ENCODE assay signal across 25 cellular contexts in the genomic region with DNA sequence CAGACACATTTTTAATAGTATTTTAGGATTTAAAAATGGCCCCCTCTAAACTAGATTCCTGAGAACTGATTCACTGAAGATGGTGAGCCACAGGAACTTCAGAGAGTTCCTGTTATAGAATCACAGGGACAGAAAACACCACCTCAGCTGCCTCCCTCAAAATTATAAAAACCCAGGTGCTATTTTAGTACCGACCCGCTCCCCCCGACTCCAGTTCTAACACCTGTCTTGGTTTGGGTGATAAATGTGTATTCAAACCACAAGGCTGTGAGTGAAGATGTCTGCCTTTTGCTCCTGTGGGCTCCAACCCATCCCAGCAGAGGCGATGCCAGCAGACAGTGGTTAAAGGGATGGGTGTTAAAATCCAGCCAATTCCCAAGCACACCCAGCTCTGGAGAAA.
"Had no signal": no experiment of that assay in that cellular context is flagged by ENCODE, and none has a peak within 500 bp of the region (broad histone marks: within the 10 kb centered on the region; RNA-seq: fewer than 3 reads in every experiment).

No MANE protein-coding gene starts in this region.

- ATAC-seq: esophagus mucosa; gastrocnemius medialis; heart left ventricle; left lung; naive thymus-derived CD4-positive, alpha-beta T cell had no signal

- H3K9me3 Mint-ChIP-seq: central memory CD8-positive, alpha-beta T cell had no signal

- H3K4me1 ChIP-seq: gastrocnemius medialis, heart left ventricle, left lung, neural progenitor cell, thyroid gland had no signal

- H3K36me3 Mint-ChIP-seq: activated CD4-positive, alpha-beta memory T cell treated with anti-CD3 and anti-CD28 coated beads for 36 hours; activated naive CD8-positive, alpha-beta T cell treated with anti-CD3 and anti-CD28 coated beads for 36 hours; naive thymus-derived CD4-positive, alpha-beta T cell; neural progenitor cell had no signal

- H3K4me1 Mint-ChIP-seq: activated B cell treated with CpG ODN at 0.5 μM for 24 hours; activated naive CD8-positive, alpha-beta T cell treated with anti-CD3 and anti-CD28 coated beads for 36 hours; central memory CD8-positive, alpha-beta T cell; neural progenitor cell had no signal

- H3K27me3 ChIP-seq: gastrocnemius medialis, heart left ventricle, left lung, neural progenitor cell, thyroid gland had no signal

- H3K27ac Mint-ChIP-seq: activated B cell treated with CpG ODN at 0.5 μM for 24 hours; activated CD4-positive, alpha-beta memory T cell treated with anti-CD3 and anti-CD28 coated beads for 36 hours; activated naive CD8-positive, alpha-beta T cell treated with anti-CD3 and anti-CD28 coated beads for 36 hours; activated T-helper 1 cell treated with anti-CD3 and anti-CD28 coated beads, Interleukin-12 subunit alpha, Interleukin-12 subunit beta, Interleukin-2, Interleukin-4 antibody, amounts not matched to agents 30 ng/mL and 10 ng/mL and 1 ng/mL, durations not matched to agents 14 hours and 24 hours and 36 hours; naive thymus-derived CD4-positive, alpha-beta T cell; neural progenitor cell; progenitor cell of endocrine pancreas had no signal

- H3K36me3 ChIP-seq: gastrocnemius medialis, heart left ventricle, left lung, neural progenitor cell, thyroid gland had no signal

- H3K27ac ChIP-seq: gastrocnemius medialis, heart left ventricle, left lung, neural progenitor cell, thyroid gland had no signal

- H3K4me3 Mint-ChIP-seq: activated B cell treated with CpG ODN at 0.5 μM for 24 hours; activated CD4-positive, alpha-beta memory T cell treated with anti-CD3 and anti-CD28 coated beads for 36 hours; activated naive CD8-positive, alpha-beta T cell treated with anti-CD3 and anti-CD28 coated beads for 36 hours; activated T-helper 1 cell treated with anti-CD3 and anti-CD28 coated beads, Interleukin-12 subunit alpha, Interleukin-12 subunit beta, Interleukin-2, Interleukin-4 antibody, amounts not matched to agents 30 ng/mL and 10 ng/mL and 1 ng/mL, durations not matched to agents 14 hours and 24 hours and 36 hours; central memory CD8-positive, alpha-beta T cell; naive thymus-derived CD4-positive, alpha-beta T cell; neural progenitor cell had no signal

- DNase-seq: activated B cell treated with CpG ODN at 0.5 μM for 24 hours; activated CD4-positive, alpha-beta memory T cell treated with anti-CD3 and anti-CD28 coated beads for 36 hours; activated CD4-positive, alpha-beta T cell treated with anti-CD3 and anti-CD28 coated beads for 4 hours; activated gamma-delta T cell treated with Interleukin-2 at 50 U/mL for 16 hours; activated naive CD8-positive, alpha-beta T cell treated with anti-CD3 and anti-CD28 coated beads for 36 hours; activated T-cell treated with anti-CD3 and anti-CD28 coated beads for 4 hours; amniotic stem cell; cortex of kidney; effector CD8-positive, alpha-beta T cell; gastrocnemius medialis; heart left ventricle; kidney; left lung; naive thymus-derived CD4-positive, alpha-beta T cell; stimulated activated CD4-positive, alpha-beta T cell treated with anti-CD3 and anti-CD28 coated beads, Interleukin-12 subunit alpha, Interleukin-12 subunit beta, amount 100 ng/mL, for 4 hours; stimulated activated CD4-positive, alpha-beta T cell treated with anti-CD3 and anti-CD28 coated beads, Interleukin-1b, Interleukin-23, amount 100 ng/mL, for 48 hours; stimulated activated CD8-positive, alpha-beta memory T cell treated with anti-CD3 and anti-CD28 coated beads, Interleukin-4, amount 100 ng/mL, for 48 hours; stimulated activated naive CD4-positive, alpha-beta T cell; T-helper 9 cell; thyroid gland had no signal

- H3K9me3 ChIP-seq: gastrocnemius medialis, left lung, thyroid gland had no signal

- H3K4me3 ChIP-seq: gastrocnemius medialis, heart left ventricle, left lung, neural progenitor cell, thyroid gland had no signal
